ENCODE assay signal across 14 cellular contexts in the genomic region with DNA sequence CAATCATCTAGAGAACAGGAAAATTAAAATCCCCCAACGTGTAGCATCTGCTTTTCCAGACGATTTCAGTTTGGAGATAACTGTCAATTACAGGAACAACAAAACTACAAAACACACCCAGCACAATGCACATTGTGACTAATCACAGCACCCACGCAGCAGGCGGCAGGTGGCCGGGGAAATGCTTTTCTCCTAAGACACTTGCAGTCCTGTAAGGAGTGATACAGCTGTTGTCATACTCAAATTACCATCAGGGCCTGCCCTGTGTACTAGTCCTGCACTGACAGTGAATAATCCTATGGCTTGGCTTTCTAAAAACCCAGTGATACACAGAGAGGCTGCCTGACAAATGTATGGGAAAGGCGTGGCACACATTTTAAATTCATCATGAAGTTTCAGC. TPM values are rescaled to one million over a fixed set of nuclear protein-coding genes. Genes with fewer than 3 reads are reported as not detected.
A peak's percentile ranks its signal among the peaks of the same experiment; 100 is the strongest.
DNase-seq lines count a peak whose midpoint lies in the region; ATAC-seq and TF ChIP-seq lines count a peak whose summit lies in the region.
"Had no signal": no experiment of that assay in that cellular context is flagged by ENCODE, and none has a peak within 500 bp of the region (broad histone marks: within the 10 kb centered on the region; RNA-seq: fewer than 3 reads in every experiment).

No MANE protein-coding gene starts in this region.

- no peaks in the 10 kb centered on the region for H3K9me3 Mint-ChIP-seq in activated naive CD4-positive, alpha-beta T cell treated with anti-CD3 and anti-CD28 coated beads, Interleukin-2, amount 10 ng/mL, durations not matched to agents 7 days and 5 days
- peaks cover 0 to 5% (median 4%) of the 10 kb centered on the region in 7 donors for H3K9me3 Mint-ChIP-seq in CD14-positive monocyte

- H3K4me3 ChIP-seq in heart left ventricle (no peak overlapping the region), right atrium auricular region (no peak overlapping the region), esophagus muscularis mucosa (no peak overlapping the region), upper lobe of right lung (no peak overlapping the region)
- H3K4me3 ChIP-seq: lung, skin epidermis had no signal

- H3K27me3 ChIP-seq in heart left ventricle, result no peaks in the 10 kb centered on the region
- no peaks in the 10 kb centered on the region for H3K27me3 ChIP-seq in right atrium auricular region
- H3K27me3 ChIP-seq in esophagus muscularis mucosa, result no peaks in the 10 kb centered on the region
- H3K27me3 ChIP-seq in upper lobe of right lung, result no peaks in the 10 kb centered on the region

- DNase-seq in heart left ventricle (no peak), right atrium auricular region (ENCODE audit: low spot score) (no peak), NCI-H748 (lab: John Stamatoyannopoulos, UW; ENCODE audit: unreplicated experiment) (peak; percentile 97), esophagus muscularis mucosa (ENCODE audit: extremely low spot score) (peak; percentile 70), upper lobe of right lung (peak; percentile 9), glomerular visceral epithelial cell (ENCODE audit: extremely low spot score) (no peak), CD14-positive monocyte (ENCODE audit: low spot score) (no peak)
- no peak for DNase-seq in activated naive CD4-positive, alpha-beta T cell treated with anti-CD3 and anti-CD28 coated beads, Interleukin-2, amount 10 ng/mL, durations not matched to agents 7 days and 5 days
- DNase-seq: erythroblast, HCEC 1CT, Kasumi-1, T-helper 9 cell had no signal

- H3K36me3 ChIP-seq in heart left ventricle (no peaks in the 10 kb centered on the region), right atrium auricular region (no peaks in the 10 kb centered on the region), esophagus muscularis mucosa (no peaks in the 10 kb centered on the region), upper lobe of right lung (no peaks in the 10 kb centered on the region)

- no peaks in the 10 kb centered on the region for H3K4me1 Mint-ChIP-seq in activated naive CD4-positive, alpha-beta T cell treated with anti-CD3 and anti-CD28 coated beads, Interleukin-2, amount 10 ng/mL, durations not matched to agents 7 days and 5 days
- no peaks in the 10 kb centered on the region for H3K4me1 Mint-ChIP-seq in CD14-positive monocyte

- intact Hi-C loops in heart left ventricle (cut with DNase I) (no loop called here), esophagus muscularis mucosa (cut with DNase I) (no loop called here), upper lobe of right lung (cut with DNase I) (no loop called here), CD14-positive monocyte (cut with micrococcal nuclease) (no loop called here)

- CTCF ChIA-PET in activated naive CD4-positive, alpha-beta T cell treated with anti-CD3 and anti-CD28 coated beads, Interleukin-2, amount 10 ng/mL, durations not matched to agents 7 days and 5 days (lab: Charles Lee), result interaction anchor here (0.7 kb wide), 1 partner anchor 121 kb away, joined by 3 read pairs; no protein-coding TSS in a partner anchor

- no peak overlapping the region for H3K4me3 Mint-ChIP-seq in activated naive CD4-positive, alpha-beta T cell treated with anti-CD3 and anti-CD28 coated beads, Interleukin-2, amount 10 ng/mL, durations not matched to agents 7 days and 5 days
- no peak overlapping the region for H3K4me3 Mint-ChIP-seq in CD14-positive monocyte

- H3K36me3 Mint-ChIP-seq in activated naive CD4-positive, alpha-beta T cell treated with anti-CD3 and anti-CD28 coated beads, Interleukin-2, amount 10 ng/mL, durations not matched to agents 7 days and 5 days, result no peaks in the 10 kb centered on the region
- no peaks in the 10 kb centered on the region for H3K36me3 Mint-ChIP-seq in CD14-positive monocyte

- TF ChIP-seq POLR2A in heart left ventricle (IDR thresholded peaks at IDR 0.05), result no peak
- TF ChIP-seq POLR2A in esophagus muscularis mucosa (IDR thresholded peaks at IDR 0.05; ENCODE audit: low read depth), result no peak

- H3K27ac Mint-ChIP-seq in activated naive CD4-positive, alpha-beta T cell treated with anti-CD3 and anti-CD28 coated beads, Interleukin-2, amount 10 ng/mL, durations not matched to agents 7 days and 5 days, result no peak overlapping the region
- H3K27ac Mint-ChIP-seq in CD14-positive monocyte, result no peak overlapping the region

- TF ChIP-seq CTCF in heart left ventricle (IDR thresholded peaks at IDR 0.05) (no peak), right atrium auricular region (IDR thresholded peaks at IDR 0.05) (no peak), esophagus muscularis mucosa (IDR thresholded peaks at IDR 0.05) (no peak), upper lobe of right lung (IDR thresholded peaks at IDR 0.05) (no peak), CD14-positive monocyte (IDR thresholded peaks at IDR 0.05) (no peak)

- H3K4me1 ChIP-seq in heart left ventricle (peaks cover 0 to 52% (median 6%) of the 10 kb centered on the region in 12 donors), right atrium auricular region (peaks cover 0 to 16% of the 10 kb centered on the region in 2 donors), esophagus muscularis mucosa (peaks cover 9 to 44% (median 38%) of the 10 kb centered on the region in 4 donors), upper lobe of right lung (no peaks in the 10 kb centered on the region)

- H3K27me3 Mint-ChIP-seq in activated naive CD4-positive, alpha-beta T cell treated with anti-CD3 and anti-CD28 coated beads, Interleukin-2, amount 10 ng/mL, durations not matched to agents 7 days and 5 days, result no peaks in the 10 kb centered on the region
- H3K27me3 Mint-ChIP-seq in CD14-positive monocyte (ENCODE audit: low read depth in 3 of 3), result peaks cover 4 to 15% (median 7%) of the 10 kb centered on the region in 3 donors

- H3K27ac ChIP-seq in heart left ventricle (peak overlapping the region in 10 of 12 donors; percentile 21 to 80 (median 72)), right atrium auricular region (peak overlapping the region in 1 of 2 donors; percentile 84), esophagus muscularis mucosa (replicated peaks in 1 of 4) (no peak overlapping the region), upper lobe of right lung (no peak overlapping the region)
- H3K27ac ChIP-seq: skin epidermis had no signal

- 55 to 60% (median 58%) methylated on average over 6 of the region's 6 CpGs for WGBS in heart left ventricle, 4 donors
- 71% methylated on average over 6 of the region's 6 CpGs for WGBS in esophagus muscularis mucosa

- peak in 1 of 4 donors; percentile 10 for ATAC-seq in heart left ventricle
- no peak for ATAC-seq in upper lobe of right lung

- H3K9me3 ChIP-seq in heart left ventricle (peaks cover 0 to 11% (median 0%) of the 10 kb centered on the region in 12 donors), right atrium auricular region (no peaks in the 10 kb centered on the region), esophagus muscularis mucosa (no peaks in the 10 kb centered on the region), upper lobe of right lung (no peaks in the 10 kb centered on the region)

- TF ChIP-seq EP300 in esophagus muscularis mucosa (IDR thresholded peaks at IDR 0.05), result no peak

RNA-seq across cellular contexts. Expression of a gene that starts 37.8 kb away (rescaled TPM):
- 100 to 1,000 TPM in 2 of 9 donors, 10 to 100 TPM in 7; 65.6 to 123 (median 88.7) TPM for total RNA-seq in heart left ventricle
- polyA plus RNA-seq in heart left ventricle, result 10 to 100 TPM; 25.9 to 57.3 TPM
- total RNA-seq in right atrium auricular region, result 10 to 100 TPM; 26.3 to 31.4 TPM
- total RNA-seq in esophagus muscularis mucosa, result 10 to 100 TPM; 29.8 to 51.4 (median 45.9) TPM
- total RNA-seq in upper lobe of right lung, result 29.2 TPM
- not detected for polyA plus RNA-seq in CD14-positive monocyte

Comparison
In these comparisons a context has a peak if more than half of its experiments do, and no peak if none do; other contexts are left out.
1. DNase-seq: peak in NCI-H748 (single experiment), esophagus muscularis mucosa (single experiment) and upper lobe of right lung (single experiment); none in heart left ventricle (0 of 5), right atrium auricular region (single experiment), glomerular visceral epithelial cell (single experiment), activated naive CD4-positive, alpha-beta T cell treated with anti-CD3 and anti-CD28 coated beads, Interleukin-2, amount 10 ng/mL, durations not matched to agents 7 days and 5 days (single experiment) and CD14-positive monocyte (single experiment).
2. H3K27ac ChIP-seq: peak in heart left ventricle (10 of 12); none in esophagus muscularis mucosa (0 of 4) and upper lobe of right lung (single experiment).